Comparison of ENCODE assay signal across 8 cellular contexts in the genomic region with DNA sequence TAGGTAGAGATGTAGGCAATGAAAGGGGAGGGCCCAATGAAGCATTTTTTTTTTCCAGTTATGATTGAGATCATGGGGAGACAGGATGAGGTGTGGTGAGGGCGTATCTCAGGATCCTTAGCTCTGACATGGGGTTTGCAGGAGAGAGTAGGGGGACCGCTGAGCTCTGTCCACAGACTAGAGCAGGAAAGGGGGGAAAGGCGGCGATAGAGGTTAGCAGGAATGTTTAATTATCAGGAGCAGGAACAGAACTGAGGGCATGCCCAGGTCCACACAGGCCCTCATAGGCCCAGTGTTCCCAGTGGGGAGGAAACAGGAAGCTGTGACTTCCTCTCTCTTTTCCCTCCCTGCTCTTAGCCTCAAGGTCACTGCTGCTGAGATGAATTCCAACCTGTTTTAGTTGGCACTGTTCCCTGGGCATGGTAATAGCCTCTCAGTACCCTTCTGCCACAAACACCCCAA. TPM values are rescaled to one million over a fixed set of nuclear protein-coding genes. Genes with fewer than 3 reads are reported as not detected.
DNase-seq lines count a peak whose midpoint lies in the region; ATAC-seq and TF ChIP-seq lines count a peak whose summit lies in the region.

No MANE protein-coding gene starts in this region.

- H3K27me3 Mint-ChIP-seq in activated CD4-positive, alpha-beta memory T cell treated with anti-CD3 and anti-CD28 coated beads for 36 hours, result no peaks in the 10 kb centered on the region

- peak overlapping the region; percentile 43 to 69 (median 57); a peak in 20 of 22 replicates for H3K27ac ChIP-seq in BLaER1 treated with 17β-estradiol and CSF1 and Interleukin-3, amounts not matched to agents 10 nM and 100 nM
- H3K27ac ChIP-seq in heart left ventricle, result peak overlapping the region; percentile 67 to 92 (median 82)

- peak overlapping the region; percentile 20 to 69 (median 56) for H3K9ac ChIP-seq in BLaER1 treated with 17β-estradiol and CSF1 and Interleukin-3, amounts not matched to agents 10 nM and 100 nM

- H3K4me2 ChIP-seq in BLaER1 treated with 17β-estradiol and CSF1 and Interleukin-3, amounts not matched to agents 10 nM and 100 nM, result peak overlapping the region; percentile 75 to 95 (median 86)

- TF ChIP-seq RAD21 in Ishikawa (IDR thresholded peaks at IDR 0.05; ENCODE audit: low read depth), result no peak

- H3K36me3 Mint-ChIP-seq in activated CD4-positive, alpha-beta memory T cell treated with anti-CD3 and anti-CD28 coated beads for 36 hours, result no peaks in the 10 kb centered on the region
- peaks cover 35% of the 10 kb centered on the region for H3K36me3 Mint-ChIP-seq in stimulated activated effector memory CD8-positive, alpha-beta T cell treated with anti-CD3 and anti-CD28 coated beads, Interleukin-12 subunit alpha, Interleukin-12 subunit beta, amount 100 ng/mL, for 72 hours

- no peak overlapping the region for H3K4me3 Mint-ChIP-seq in activated CD4-positive, alpha-beta memory T cell treated with anti-CD3 and anti-CD28 coated beads for 36 hours
- no peak overlapping the region for H3K4me3 Mint-ChIP-seq in stimulated activated effector memory CD8-positive, alpha-beta T cell treated with anti-CD3 and anti-CD28 coated beads, Interleukin-12 subunit alpha, Interleukin-12 subunit beta, amount 100 ng/mL, for 72 hours

- POLR2A ChIA-PET in activated CD4-positive, alpha-beta memory T cell treated with anti-CD3 and anti-CD28 coated beads for 36 hours (lab: Charles Lee), result interaction anchor here (0.5 to 4.1 kb wide), 3 partner anchors 37 to 277 kb away, joined by 3 to 24 read pairs (median 3); a partner anchor contains a TSS

- TF ChIP-seq POLR2A in heart left ventricle (IDR thresholded peaks at IDR 0.05), result no peak

- H3K36me3 ChIP-seq in BLaER1 treated with 17β-estradiol and CSF1 and Interleukin-3, amounts not matched to agents 10 nM and 100 nM, result peaks cover 0 to 18% (median 4%) of the 10 kb centered on the region in 11 experiments; a peak in 6 of 22 replicates
- peaks cover 0 to 2% (median 0%) of the 10 kb centered on the region in 9 donors for H3K36me3 ChIP-seq in heart left ventricle

- H3K9me3 Mint-ChIP-seq in activated CD4-positive, alpha-beta memory T cell treated with anti-CD3 and anti-CD28 coated beads for 36 hours, result no peaks in the 10 kb centered on the region
- H3K9me3 Mint-ChIP-seq in stimulated activated effector memory CD8-positive, alpha-beta T cell treated with anti-CD3 and anti-CD28 coated beads, Interleukin-12 subunit alpha, Interleukin-12 subunit beta, amount 100 ng/mL, for 72 hours, result no peaks in the 10 kb centered on the region

- TF ChIP-seq EP300 in Ishikawa (IDR thresholded peaks at IDR 0.05; ENCODE audit: borderline replicate concordance), result no peak

- peaks cover 55% of the 10 kb centered on the region for H3K4me1 Mint-ChIP-seq in activated CD4-positive, alpha-beta memory T cell treated with anti-CD3 and anti-CD28 coated beads for 36 hours (ENCODE audit: low read depth)
- peaks cover 46% of the 10 kb centered on the region for H3K4me1 Mint-ChIP-seq in stimulated activated effector memory CD8-positive, alpha-beta T cell treated with anti-CD3 and anti-CD28 coated beads, Interleukin-12 subunit alpha, Interleukin-12 subunit beta, amount 100 ng/mL, for 72 hours

- 24 to 31% (median 29%) methylated on average over 4 of the region's 4 CpGs for WGBS in heart left ventricle, 4 donors

- peaks cover 0 to 22% (median 10%) of the 10 kb centered on the region in 11 experiments; a peak in 11 of 22 replicates for H4K20me1 ChIP-seq in BLaER1 treated with 17β-estradiol and CSF1 and Interleukin-3, amounts not matched to agents 10 nM and 100 nM

- CTCF ChIA-PET in activated CD4-positive, alpha-beta memory T cell treated with anti-CD3 and anti-CD28 coated beads for 36 hours (lab: Charles Lee), result interaction anchor here (1.2 to 5.6 kb wide), 3 partner anchors 37 to 50 kb away, joined by 5 to 92 read pairs (median 29); a partner anchor contains a TSS

- TF ChIP-seq CTCF in heart left ventricle (IDR thresholded peaks at IDR 0.05), result no peak

- peak overlapping the region; percentile 68 for H3K27ac Mint-ChIP-seq in activated CD4-positive, alpha-beta memory T cell treated with anti-CD3 and anti-CD28 coated beads for 36 hours
- peak overlapping the region; percentile 79 for H3K27ac Mint-ChIP-seq in stimulated activated effector memory CD8-positive, alpha-beta T cell treated with anti-CD3 and anti-CD28 coated beads, Interleukin-12 subunit alpha, Interleukin-12 subunit beta, amount 100 ng/mL, for 72 hours

- no peaks in the 10 kb centered on the region for H3K9me3 ChIP-seq in BLaER1 treated with 17β-estradiol and CSF1 and Interleukin-3, amounts not matched to agents 10 nM and 100 nM (replicated peaks in 1 of 11)
- no peaks in the 10 kb centered on the region for H3K9me3 ChIP-seq in heart left ventricle

- peak; percentile 16 for DNase-seq in activated CD4-positive, alpha-beta memory T cell treated with anti-CD3 and anti-CD28 coated beads for 36 hours
- DNase-seq in heart left ventricle, result peak in 3 of 5 donors; percentile 52 to 75 (median 60)
- DNase-seq in stimulated activated effector memory CD8-positive, alpha-beta T cell treated with anti-CD3 and anti-CD28 coated beads, Interleukin-12 subunit alpha, Interleukin-12 subunit beta, amount 100 ng/mL, for 72 hours (ENCODE audit: low spot score in 2 of 2), result no peak
- DNase-seq in NOMO-1 treated with dmso at 0.1 percent for 144 hours (lab: John Stamatoyannopoulos, UW; ENCODE audit: unreplicated experiment), result no peak
- DNase-seq in stimulated activated naive CD4-positive, alpha-beta T cell treated with Interleukin-2 at 50 U/mL for 16 hours (lab: John Stamatoyannopoulos, UW), result no peak

- peaks cover 72 to 79% (median 75%) of the 10 kb centered on the region in 10 experiments for H3K4me1 ChIP-seq in BLaER1 treated with 17β-estradiol and CSF1 and Interleukin-3, amounts not matched to agents 10 nM and 100 nM
- peaks cover 4 to 71% (median 47%) of the 10 kb centered on the region in 12 donors for H3K4me1 ChIP-seq in heart left ventricle

- ATAC-seq in heart left ventricle, result peak; percentile 69 to 87 (median 76)
- ATAC-seq in stimulated activated effector memory CD8-positive, alpha-beta T cell treated with anti-CD3 and anti-CD28 coated beads, Interleukin-12 subunit alpha, Interleukin-12 subunit beta, amount 100 ng/mL, for 72 hours, result peak; percentile 35
- ATAC-seq in GM18517 (IDR thresholded peaks at IDR 0.05; ENCODE audit: unreplicated experiment), result no peak

- peak overlapping the region in 7 of 10 experiments; percentile 0 to 48 (median 24); a peak in 6 of 20 replicates for H3K4me3 ChIP-seq in BLaER1 treated with 17β-estradiol and CSF1 and Interleukin-3, amounts not matched to agents 10 nM and 100 nM
- H3K4me3 ChIP-seq in heart left ventricle, result no peak overlapping the region

- intact Hi-C loops in activated CD4-positive, alpha-beta memory T cell treated with anti-CD3 and anti-CD28 coated beads for 36 hours (cut with micrococcal nuclease), result loop anchor here (10.0 kb wide), 1 partner anchor 284 kb away; no protein-coding TSS in a partner anchor
- intact Hi-C loops in heart left ventricle (cut with DNase I), result loop anchor here in 5 of 10 donors (5.0 to 10.0 kb wide), 3 partner anchors 37 to 114 kb away; a partner anchor contains a TSS

- no peaks in the 10 kb centered on the region for H3K27me3 ChIP-seq in BLaER1 treated with 17β-estradiol and CSF1 and Interleukin-3, amounts not matched to agents 10 nM and 100 nM
- no peaks in the 10 kb centered on the region for H3K27me3 ChIP-seq in heart left ventricle

TF ChIP-seq in Ishikawa, 13 proteins besides CTCF, POLR2A, EP300 and RAD21 (continues in another document):
- no peak for TF ChIP-seq CEBPB (IDR thresholded peaks at IDR 0.05)
- TF ChIP-seq NFIC (IDR thresholded peaks at IDR 0.05), result peak; percentile 77
- no peak for TF ChIP-seq TAF1 (IDR thresholded peaks at IDR 0.05; ENCODE audit: low read depth)
- TF ChIP-seq, protein P1, sequence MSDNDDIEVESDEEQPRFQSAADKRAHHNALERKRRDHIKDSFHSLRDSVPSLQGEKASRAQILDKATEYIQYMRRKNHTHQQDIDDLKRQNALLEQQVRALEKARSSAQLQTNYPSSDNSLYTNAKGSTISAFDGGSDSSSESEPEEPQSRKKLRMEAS (IDR thresholded peaks at IDR 0.05), result peak; percentile 33

RNA-seq across cellular contexts. Expression of a gene that starts 0.9 kb away (rescaled TPM):
- total RNA-seq in activated CD4-positive, alpha-beta memory T cell treated with anti-CD3 and anti-CD28 coated beads for 36 hours, result not detected
- not detected for total RNA-seq in heart left ventricle
- under 1 TPM in 1 of 2 donors, not detected in 1; 0.07 TPM for polyA plus RNA-seq in heart left ventricle

RNA-seq across cellular contexts. Expression of a gene that starts 6.3 kb away (rescaled TPM):
- total RNA-seq in activated CD4-positive, alpha-beta memory T cell treated with anti-CD3 and anti-CD28 coated beads for 36 hours, result 10 to 100 TPM; 66.1 to 70.2 TPM
- 10 to 100 TPM; 16.9 to 28.0 (median 22.6) TPM for total RNA-seq in heart left ventricle
- polyA plus RNA-seq in heart left ventricle, result 10 to 100 TPM; 17.4 to 19.1 TPM

RNA-seq across cellular contexts. Expression of a gene that starts 29.4 kb away (rescaled TPM):
- 10 to 100 TPM; 19.1 to 21.1 TPM for total RNA-seq in activated CD4-positive, alpha-beta memory T cell treated with anti-CD3 and anti-CD28 coated beads for 36 hours
- total RNA-seq in heart left ventricle, result 10 to 100 TPM; 15.1 to 33.3 (median 20.0) TPM
- polyA plus RNA-seq in heart left ventricle, result 10 to 100 TPM in 1 of 2 donors, 1 to 10 TPM in 1; 8.1 to 20.1 TPM

RNA-seq across cellular contexts. Expression of a gene that starts 37.8 kb away (rescaled TPM):
- 100 to 1,000 TPM; 165 to 174 TPM for total RNA-seq in activated CD4-positive, alpha-beta memory T cell treated with anti-CD3 and anti-CD28 coated beads for 36 hours
- total RNA-seq in heart left ventricle, result 10 to 100 TPM; 34.7 to 98.6 (median 61.6) TPM
- 10 to 100 TPM; 23.9 to 28.8 TPM for polyA plus RNA-seq in heart left ventricle

Comparison
In these comparisons a context has a peak if more than half of its experiments do, and no peak if none do; other contexts are left out.
1. H3K4me3 ChIP-seq: peak in BLaER1 treated with 17β-estradiol and CSF1 and Interleukin-3, amounts not matched to agents 10 nM and 100 nM (7 of 10); none in heart left ventricle (0 of 12).
2. DNase-seq: peak in activated CD4-positive, alpha-beta memory T cell treated with anti-CD3 and anti-CD28 coated beads for 36 hours (single experiment) and heart left ventricle (3 of 5); none in stimulated activated effector memory CD8-positive, alpha-beta T cell treated with anti-CD3 and anti-CD28 coated beads, Interleukin-12 subunit alpha, Interleukin-12 subunit beta, amount 100 ng/mL, for 72 hours (0 of 2), NOMO-1 treated with dmso at 0.1 percent for 144 hours (single experiment) and stimulated activated naive CD4-positive, alpha-beta T cell treated with Interleukin-2 at 50 U/mL for 16 hours (single experiment).